18 cellular contexts compared by ENCODE assay signal in the genomic region with DNA sequence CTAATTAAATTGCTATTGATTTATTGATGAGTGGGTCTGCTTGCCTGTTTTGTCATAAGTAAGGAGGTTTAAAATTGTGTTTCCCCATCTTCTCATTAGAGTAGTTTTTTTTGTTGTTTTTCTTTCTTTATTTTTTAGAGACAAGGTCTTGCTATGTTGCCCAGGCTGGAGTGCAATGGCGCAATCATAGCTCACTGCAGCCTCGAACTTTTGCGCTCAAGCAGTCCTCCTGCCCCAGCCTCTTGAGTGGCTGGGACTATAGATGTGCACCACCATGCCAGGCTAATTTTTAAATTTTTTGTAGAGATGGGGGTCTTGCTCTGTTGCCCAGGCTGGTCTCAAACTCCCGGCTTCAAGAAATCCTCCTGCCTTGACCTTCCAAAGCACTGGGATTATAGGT.
"Had no signal": no experiment of that assay in that cellular context is flagged by ENCODE, and none has a peak within 500 bp of the region (broad histone marks: within the 10 kb centered on the region; RNA-seq: fewer than 3 reads in every experiment).

No MANE protein-coding gene starts in this region.

- H3K27ac ChIP-seq: HL-60 had no signal

- H3K9me3 ChIP-seq: SK-N-SH had no signal

- DNase-seq: KG1, MM.1S, NCI-H1092 treated with DMSO at 0.1 percent for 48 hours, NCI-H1436, NCI-H187, NCI-H2029, NCI-H2081 treated with DMSO at 0.1 percent for 48 hours, NCI-H2171, NCI-H226, NCI-H446, NCI-H510A, NCI-H524 treated with DMSO at 0.1 percent for 48 hours, NCI-H69, NCI-H774, Right ventricle myocardium superior, RPMI8226, SK-N-SH had no signal
